ENCODE assay signal across 18 cellular contexts in the genomic region with DNA sequence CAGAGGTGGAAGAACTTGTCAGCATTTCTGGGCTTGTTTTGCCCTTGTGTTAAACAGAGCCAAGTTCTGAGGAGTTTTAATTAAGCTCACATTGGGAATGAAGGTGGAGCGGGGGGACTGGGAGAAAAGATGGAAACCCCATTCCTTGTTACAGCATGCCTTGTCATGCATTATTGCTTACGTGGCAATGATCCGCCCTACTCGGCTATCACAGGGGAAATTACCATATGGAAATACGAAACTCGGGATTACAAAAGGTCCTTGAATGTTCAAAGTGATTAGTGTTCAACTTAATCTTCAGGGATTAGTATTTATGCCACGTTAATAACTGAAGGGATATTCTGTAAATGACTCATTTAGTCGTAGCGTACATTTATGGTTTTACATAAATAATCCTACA.
"Had no signal": no experiment of that assay in that cellular context is flagged by ENCODE, and none has a peak within 500 bp of the region (broad histone marks: within the 10 kb centered on the region; RNA-seq: fewer than 3 reads in every experiment).

No MANE protein-coding gene starts in this region.

- H2AFZ ChIP-seq: neural progenitor cell had no signal

- H3K4me3 ChIP-seq: adrenal gland, colonic mucosa, gastrocnemius medialis, heart right ventricle, lung, neural progenitor cell, psoas muscle, thoracic aorta, upper lobe of right lung had no signal

- H3K27me3 ChIP-seq: adrenal gland, colonic mucosa, heart right ventricle, neural progenitor cell, upper lobe of right lung had no signal

- H3K4me2 ChIP-seq: neural progenitor cell had no signal

- H3K36me3 ChIP-seq: adrenal gland, colonic mucosa, gastrocnemius medialis, heart right ventricle, neural progenitor cell, thoracic aorta, upper lobe of right lung had no signal

- ATAC-seq: activated CD8-positive, alpha-beta T cell treated with anti-CD3 and anti-CD28 coated beads, Interleukin-2, amount 10 ng/mL, durations not matched to agents 7 days and 5 days; gastrocnemius medialis; heart right ventricle; psoas muscle; sciatic nerve; stimulated activated effector memory CD8-positive, alpha-beta T cell treated with anti-CD3 and anti-CD28 coated beads, Interleukin-12 subunit alpha, Interleukin-12 subunit beta, amount 100 ng/mL, for 72 hours; T-helper 17 cell; upper lobe of right lung had no signal

- H3K27ac ChIP-seq: adrenal gland, colonic mucosa, gastrocnemius medialis, heart right ventricle, neural progenitor cell, psoas muscle, thoracic aorta, upper lobe of right lung had no signal

- H3K4me1 ChIP-seq: adrenal gland, colonic mucosa, gastrocnemius medialis, psoas muscle, upper lobe of right lung had no signal

- H3K9ac ChIP-seq: neural progenitor cell had no signal

- DNase-seq: activated CD4-positive, alpha-beta T cell treated with anti-CD3 and anti-CD28 coated beads for 48 hours; activated CD8-positive, alpha-beta memory T cell treated with anti-CD3 and anti-CD28 coated beads, Interleukin-2, amount 50 U/mL, for 4 hours; activated CD8-positive, alpha-beta T cell treated with anti-CD3 and anti-CD28 coated beads, Interleukin-2, amount 10 ng/mL, durations not matched to agents 7 days and 5 days; activated effector memory CD4-positive, alpha-beta T cell treated with anti-CD3 and anti-CD28 coated beads, Interleukin-2, amount 50 U/mL, for 16 hours; activated T-cell treated with anti-CD3 and anti-CD28 coated beads, Interleukin-2, amount 50 U/mL, for 48 hours; adrenal gland; central memory CD4-positive, alpha-beta T cell; colonic mucosa; gastrocnemius medialis; heart right ventricle; psoas muscle; T-helper 17 cell; upper lobe of right lung had no signal

- H3K9me3 ChIP-seq: adrenal gland, colonic mucosa, gastrocnemius medialis, heart right ventricle, psoas muscle, thoracic aorta, upper lobe of right lung had no signal
